In genomic region chr1:230895452-230895851, GRCh38 we compare ENCODE assay signal across 6 cellular contexts.
"Had no signal": no experiment of that assay in that cellular context is flagged by ENCODE, and none has a peak within 500 bp of the region (broad histone marks: within the 10 kb centered on the region; RNA-seq: fewer than 3 reads in every experiment).

No MANE protein-coding gene starts in this region.

- DNase-seq: H9, HCEC 1CT, IMR-90, KG1 had no signal

- H3K4me3 ChIP-seq: GM23338, K562 had no signal

- H3K4me3 Mint-ChIP-seq: GM23338, H9 had no signal

- H3K4me2 ChIP-seq: GM23338 had no signal

- ATAC-seq: K562 had no signal

- H2AFZ ChIP-seq: GM23338 had no signal

- H3K9me3 Mint-ChIP-seq: GM23338, H9 had no signal

- H3K27ac Mint-ChIP-seq: GM23338, H9 had no signal
